ENCODE assay signal across 8 cellular contexts in the genomic region with DNA sequence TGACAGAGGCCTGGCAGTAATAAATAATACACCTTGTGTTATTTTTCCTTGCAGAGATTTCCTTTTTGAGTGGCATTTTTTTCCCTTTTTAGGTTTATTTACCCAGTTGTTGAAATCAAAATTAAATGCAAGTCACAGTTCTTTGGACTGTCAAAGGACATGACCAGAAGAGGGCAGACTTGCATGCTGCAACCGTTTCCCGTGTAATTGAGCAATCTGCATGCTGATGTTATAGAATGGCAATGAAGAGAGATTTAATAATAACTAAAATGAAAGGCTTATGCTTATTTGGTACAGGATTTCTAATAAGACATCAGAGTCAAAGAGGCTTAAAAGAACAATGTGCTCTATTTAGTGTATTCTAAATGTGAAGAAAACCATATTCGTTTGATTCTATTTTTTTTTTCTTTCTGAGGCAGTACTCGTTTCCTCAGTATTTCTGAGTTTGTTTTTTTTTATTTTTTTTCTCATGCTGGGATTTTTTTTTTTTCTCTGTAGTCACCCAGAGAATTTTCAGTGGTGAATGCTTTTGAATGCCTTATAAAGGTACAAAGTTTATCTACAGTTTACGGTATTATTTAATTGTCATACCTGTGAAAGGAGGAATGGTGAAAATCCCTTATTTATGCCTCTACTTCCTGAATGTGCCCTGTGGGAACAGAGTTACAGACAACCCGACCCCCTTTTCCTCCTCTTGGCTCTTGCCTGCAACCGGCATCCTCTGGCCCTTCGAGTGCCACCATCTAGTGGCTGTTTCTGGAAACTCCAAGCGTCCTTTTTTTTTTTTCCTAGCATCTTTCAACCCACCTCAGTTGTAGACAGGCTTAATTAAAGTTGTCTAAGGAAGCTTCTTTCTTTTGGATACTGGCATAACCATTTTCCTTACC.
DNase-seq lines count a peak whose midpoint lies in the region; ATAC-seq and TF ChIP-seq lines count a peak whose summit lies in the region.

No MANE protein-coding gene starts in this region.

- TF ChIP-seq CTCF in C4-2B (conservative IDR thresholded peaks at IDR 0.05), result peak; percentile 86
- peak; percentile 82 for TF ChIP-seq CTCF in astrocyte of the cerebellum (IDR thresholded peaks at IDR 0.05; ENCODE audit: low read depth, low read length, missing control alignments)
- peak in 2 of 7 experiments; percentile 30 to 35 for TF ChIP-seq CTCF in stomach (IDR thresholded peaks at IDR 0.05)

- 0 out of 2 replicates have a peak, but pooled peaks cover 1% of the 10 kb centered on the region for H3K4me1 ChIP-seq in iPS DF 6.9 (ENCODE audit: control insufficient read depth, insufficient read depth, low read length)
- H3K4me1 ChIP-seq in stomach, result peaks cover 0 to 7% (median 0%) of the 10 kb centered on the region in 4 donors

- H3K9me3 ChIP-seq in iPS DF 6.9 (ENCODE audit: control insufficient read depth, insufficient read depth, low read length) (no peaks in the 10 kb centered on the region), stomach (no peaks in the 10 kb centered on the region), T-helper 17 cell (ENCODE audit: control insufficient read depth, low read length, poor library complexity, severe bottlenecking) (no peaks in the 10 kb centered on the region)

- no peaks in the 10 kb centered on the region for H3K36me3 Mint-ChIP-seq in T-helper 17 cell (ENCODE audit: low read depth)

- intact Hi-C loops in stomach (cut with DNase I; ENCODE audit: low total_unique reads), result no loop called here

- no peak for TF ChIP-seq POLR2A in stomach (IDR thresholded peaks at IDR 0.05)

- no peak overlapping the region for H3K4me3 ChIP-seq in astrocyte of the cerebellum (ENCODE audit: low read depth, low read length)
- no peak overlapping the region for H3K4me3 ChIP-seq in iPS DF 6.9 (ENCODE audit: low read length)
- H3K4me3 ChIP-seq in stomach, result no peak overlapping the region

- in situ Hi-C loops in astrocyte of the cerebellum (cut with HindIII; ENCODE audit: low sequenced_read_pairs), result no loop called here

- no peak overlapping the region for H3K27ac Mint-ChIP-seq in T-helper 17 cell

- TF ChIP-seq EP300 in stomach (IDR thresholded peaks at IDR 0.05), result no peak

- H3K27me3 ChIP-seq in iPS DF 6.9 (ENCODE audit: control insufficient read depth, insufficient read depth, low read length) (no peaks in the 10 kb centered on the region), stomach (no peaks in the 10 kb centered on the region)

- no peaks in the 10 kb centered on the region for H3K36me3 ChIP-seq in iPS DF 6.9 (ENCODE audit: control insufficient read depth, insufficient read depth, low read length)
- H3K36me3 ChIP-seq in stomach, result no peaks in the 10 kb centered on the region

- H3K4me3 Mint-ChIP-seq in T-helper 17 cell, result no peak overlapping the region

- peak; percentile 55 for ATAC-seq in GM18517 (IDR thresholded peaks at IDR 0.05; ENCODE audit: unreplicated experiment)
- peak; percentile 67 for ATAC-seq in HG03175 (IDR thresholded peaks at IDR 0.05; ENCODE audit: unreplicated experiment)
- no peak for ATAC-seq in T-helper 17 cell

- H3K27ac ChIP-seq in C4-2B, result no peak overlapping the region
- H3K27ac ChIP-seq in iPS DF 6.9 (ENCODE audit: low read length), result no peak overlapping the region
- no peak overlapping the region for H3K27ac ChIP-seq in stomach

- H3K4me1 Mint-ChIP-seq in T-helper 17 cell, result peaks cover 3% of the 10 kb centered on the region

- no CpG with 5 or more reads among the region's 9 CpGs for WGBS in iPS DF 6.9 (ENCODE audit: insufficient coverage, insufficient read length)
- WGBS in stomach, 5 donors, result 4 to 8% (median 6%) methylated on average over 9 of the region's 9 CpGs

- no peaks in the 10 kb centered on the region for H3K27me3 Mint-ChIP-seq in T-helper 17 cell

- DNase-seq in NCI-H524 treated with DMSO at 0.1 percent for 48 hours (lab: John Stamatoyannopoulos, UW) (peak; percentile 12), astrocyte of the cerebellum (ENCODE audit: low read depth) (peak; percentile 38), iPS DF 6.9 (ENCODE audit: low read depth, low spot score) (peak; percentile 48), stomach (peak; percentile 27), T-helper 17 cell (no peak)

Comparison
In these comparisons a context has a peak if more than half of its experiments do, and no peak if none do; other contexts are left out.
1. DNase-seq: peak in NCI-H524 treated with DMSO at 0.1 percent for 48 hours (single experiment), astrocyte of the cerebellum (single experiment), iPS DF 6.9 (single experiment) and stomach (single experiment); none in T-helper 17 cell (0 of 3).